In the genomic region with DNA sequence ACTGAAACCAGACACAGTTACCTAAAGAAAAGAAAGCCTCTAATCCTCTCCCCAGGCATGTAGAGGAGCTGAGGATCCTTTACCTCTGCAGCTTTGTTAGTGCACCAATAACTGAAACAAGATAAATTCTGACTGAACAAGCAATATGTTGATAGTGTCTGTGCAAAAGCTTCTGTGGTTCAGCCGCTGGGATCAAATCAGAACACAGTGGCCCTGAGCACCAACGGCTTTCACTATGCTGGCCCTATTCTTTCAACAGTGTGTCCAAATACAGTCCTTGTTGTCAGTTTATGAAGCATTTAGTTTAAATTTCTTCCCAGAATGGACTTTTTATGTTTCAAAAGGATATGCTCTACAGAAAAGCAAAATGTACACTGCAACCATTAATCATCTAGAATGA, we compare ENCODE assay signal across 22 cellular contexts.
"Had no signal": no experiment of that assay in that cellular context is flagged by ENCODE, and none has a peak within 500 bp of the region (broad histone marks: within the 10 kb centered on the region; RNA-seq: fewer than 3 reads in every experiment).

No MANE protein-coding gene starts in this region.

- H3K4me1 ChIP-seq: ascending aorta had no signal

- H3K4me3 ChIP-seq: ascending aorta, mucosa of descending colon, tibial artery had no signal

- DNase-seq: activated CD4-positive, alpha-beta T cell treated with anti-CD3 and anti-CD28 coated beads for 1 hour; activated CD8-positive, alpha-beta memory T cell treated with anti-CD3 and anti-CD28 coated beads for 24 hours; activated CD8-positive, alpha-beta memory T cell treated with anti-CD3 and anti-CD28 coated beads, Interleukin-2, amount 50 U/mL, for 48 hours; activated effector memory CD4-positive, alpha-beta T cell treated with anti-CD3 and anti-CD28 coated beads, Interleukin-2, amount 50 U/mL, for 16 hours; activated naive CD4-positive, alpha-beta T cell treated with anti-CD3 and anti-CD28 coated beads, Interleukin-2, amount 50 U/mL, for 16 hours; activated T-cell treated with anti-CD3 and anti-CD28 coated beads, Interleukin-2, amount 50 U/mL, for 72 hours; cerebellar nuclear complex; effector CD4-positive, alpha-beta T cell; foreskin fibroblast; mammary epithelial cell; mucosa of descending colon; naive thymus-derived CD8-positive, alpha-beta T cell; posterior cingulate gyrus; retina; stimulated activated CD4-positive, alpha-beta T cell treated with anti-CD3 and anti-CD28 coated beads, Interleukin-2, amount 100 ng/mL, for 24 hours; stimulated activated naive CD8-positive, alpha-beta T cell treated with anti-CD3 and anti-CD28 coated beads, Interleukin-15, Interleukin-2, amounts not matched to agents 100 U/mL and 50 U/mL, for 24 hours; T-helper 2 cell; tibial artery had no signal

- H3K36me3 Mint-ChIP-seq: naive thymus-derived CD8-positive, alpha-beta T cell had no signal

- H3K9me3 ChIP-seq: ascending aorta, esophagus muscularis mucosa, mucosa of descending colon, tibial artery had no signal

- H3K4me3 Mint-ChIP-seq: activated T-cell treated with anti-CD3 and anti-CD28 coated beads, Interleukin-2, amount 50 U/mL, for 72 hours; naive thymus-derived CD8-positive, alpha-beta T cell had no signal

- H3K27ac Mint-ChIP-seq: activated T-cell treated with anti-CD3 and anti-CD28 coated beads, Interleukin-2, amount 50 U/mL, for 72 hours; naive thymus-derived CD8-positive, alpha-beta T cell had no signal

- ATAC-seq: activated T-cell treated with anti-CD3 and anti-CD28 coated beads, Interleukin-2, amount 50 U/mL, for 72 hours; left lobe of liver; mucosa of descending colon; naive thymus-derived CD8-positive, alpha-beta T cell; stimulated activated naive CD8-positive, alpha-beta T cell treated with anti-CD3 and anti-CD28 coated beads, Interleukin-15, Interleukin-2, amounts not matched to agents 100 U/mL and 50 U/mL, for 24 hours had no signal

- H3K27me3 ChIP-seq: ascending aorta, esophagus muscularis mucosa, tibial artery had no signal

- H3K27ac ChIP-seq: ascending aorta, esophagus muscularis mucosa, tibial artery, VCaP had no signal

- H3K36me3 ChIP-seq: ascending aorta, esophagus muscularis mucosa, tibial artery had no signal
